ENCODE assay signal across 1 cellular context in the genomic region with DNA sequence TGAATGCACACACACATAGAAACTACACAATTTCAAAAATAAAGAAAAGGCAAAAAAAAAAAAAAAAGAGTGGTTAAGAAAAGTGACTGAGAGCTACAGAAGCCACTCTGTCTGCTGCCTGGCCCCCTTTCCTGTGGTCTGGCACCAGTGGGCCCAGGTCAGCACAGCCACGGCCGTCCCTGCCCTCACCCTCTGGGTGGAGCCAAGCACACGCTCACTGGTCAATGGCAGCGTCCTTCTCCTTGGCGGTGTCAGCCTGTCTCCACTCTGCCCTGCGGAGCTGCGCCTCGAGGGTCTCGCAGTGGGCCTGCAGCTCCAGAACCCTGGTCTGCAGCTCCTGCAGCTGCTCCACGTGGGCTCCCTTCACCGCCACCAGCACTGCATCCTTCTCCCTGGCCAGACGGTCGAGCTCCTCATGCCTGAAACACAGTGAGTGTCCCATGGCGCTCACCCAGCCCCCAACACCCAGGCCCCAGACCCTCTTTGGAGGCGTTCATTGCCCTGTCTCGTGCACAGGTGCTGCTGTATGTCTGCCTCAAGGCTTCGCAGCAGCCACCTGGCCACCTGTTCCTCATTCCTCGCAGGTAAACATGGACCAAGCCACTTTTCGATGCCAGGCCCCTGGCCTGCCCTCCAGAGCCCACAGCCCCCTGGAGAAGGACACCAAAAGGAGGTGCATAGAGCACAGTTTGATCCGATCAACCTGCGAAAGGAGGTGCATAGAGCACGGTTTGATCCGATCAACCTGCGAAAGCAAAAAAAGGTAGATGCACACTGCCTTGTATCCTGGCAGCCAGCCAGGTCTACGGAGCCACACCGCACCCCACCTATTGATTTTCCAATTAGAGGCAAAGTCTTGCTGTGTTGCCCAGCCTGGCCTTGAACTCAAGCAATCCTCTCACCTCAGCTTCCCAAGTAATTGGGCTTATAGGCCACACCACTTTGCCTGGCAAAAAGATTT.
TF ChIP-seq lines count a peak whose summit lies in the region.

No MANE protein-coding gene starts in this region.

TF ChIP-seq in HepG2, 621 proteins besides CTCF, POLR2A, EP300 and RAD21 (continues in another document):
- no peak for TF ChIP-seq NR2F6 (IDR thresholded peaks at IDR 0.05)
- TF ChIP-seq NR2F6 (CRISPR knock-in tag; IDR thresholded peaks at IDR 0.05): peak; percentile 14; the same call in 1 of the 2 replicates
- TF ChIP-seq ZFP36L2 (CRISPR knock-in tag; IDR thresholded peaks at IDR 0.05): no peak
- no peak for TF ChIP-seq KLF15 (CRISPR knock-in tag; IDR thresholded peaks at IDR 0.05; ENCODE audit: borderline replicate concordance)
- TF ChIP-seq HNRNPK (IDR thresholded peaks at IDR 0.05; ENCODE audit: low read depth, low read length, poor library complexity, severe bottlenecking): no peak
- TF ChIP-seq, protein P1, sequence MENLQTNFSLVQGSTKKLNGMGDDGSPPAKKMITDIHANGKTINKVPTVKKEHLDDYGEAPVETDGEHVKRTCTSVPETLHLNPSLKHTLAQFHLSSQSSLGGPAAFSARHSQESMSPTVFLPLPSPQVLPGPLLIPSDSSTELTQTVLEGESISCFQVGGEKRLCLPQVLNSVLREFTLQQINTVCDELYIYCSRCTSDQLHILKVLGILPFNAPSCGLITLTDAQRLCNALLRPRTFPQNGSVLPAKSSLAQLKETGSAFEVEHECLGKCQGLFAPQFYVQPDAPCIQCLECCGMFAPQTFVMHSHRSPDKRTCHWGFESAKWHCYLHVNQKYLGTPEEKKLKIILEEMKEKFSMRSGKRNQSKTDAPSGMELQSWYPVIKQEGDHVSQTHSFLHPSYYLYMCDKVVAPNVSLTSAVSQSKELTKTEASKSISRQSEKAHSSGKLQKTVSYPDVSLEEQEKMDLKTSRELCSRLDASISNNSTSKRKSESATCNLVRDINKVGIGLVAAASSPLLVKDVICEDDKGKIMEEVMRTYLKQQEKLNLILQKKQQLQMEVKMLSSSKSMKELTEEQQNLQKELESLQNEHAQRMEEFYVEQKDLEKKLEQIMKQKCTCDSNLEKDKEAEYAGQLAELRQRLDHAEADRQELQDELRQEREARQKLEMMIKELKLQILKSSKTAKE (CRISPR knock-in tag; IDR thresholded peaks at IDR 0.05; ENCODE audit: borderline replicate concordance): no peak
- TF ChIP-seq ZNF354B (CRISPR knock-in tag; IDR thresholded peaks at IDR 0.05): no peak
- no peak for TF ChIP-seq EED (CRISPR knock-in tag; IDR thresholded peaks at IDR 0.05)
- TF ChIP-seq NFE2L2 (IDR thresholded peaks at IDR 0.05; ENCODE audit: low read length): no peak
- TF ChIP-seq, protein P2, sequence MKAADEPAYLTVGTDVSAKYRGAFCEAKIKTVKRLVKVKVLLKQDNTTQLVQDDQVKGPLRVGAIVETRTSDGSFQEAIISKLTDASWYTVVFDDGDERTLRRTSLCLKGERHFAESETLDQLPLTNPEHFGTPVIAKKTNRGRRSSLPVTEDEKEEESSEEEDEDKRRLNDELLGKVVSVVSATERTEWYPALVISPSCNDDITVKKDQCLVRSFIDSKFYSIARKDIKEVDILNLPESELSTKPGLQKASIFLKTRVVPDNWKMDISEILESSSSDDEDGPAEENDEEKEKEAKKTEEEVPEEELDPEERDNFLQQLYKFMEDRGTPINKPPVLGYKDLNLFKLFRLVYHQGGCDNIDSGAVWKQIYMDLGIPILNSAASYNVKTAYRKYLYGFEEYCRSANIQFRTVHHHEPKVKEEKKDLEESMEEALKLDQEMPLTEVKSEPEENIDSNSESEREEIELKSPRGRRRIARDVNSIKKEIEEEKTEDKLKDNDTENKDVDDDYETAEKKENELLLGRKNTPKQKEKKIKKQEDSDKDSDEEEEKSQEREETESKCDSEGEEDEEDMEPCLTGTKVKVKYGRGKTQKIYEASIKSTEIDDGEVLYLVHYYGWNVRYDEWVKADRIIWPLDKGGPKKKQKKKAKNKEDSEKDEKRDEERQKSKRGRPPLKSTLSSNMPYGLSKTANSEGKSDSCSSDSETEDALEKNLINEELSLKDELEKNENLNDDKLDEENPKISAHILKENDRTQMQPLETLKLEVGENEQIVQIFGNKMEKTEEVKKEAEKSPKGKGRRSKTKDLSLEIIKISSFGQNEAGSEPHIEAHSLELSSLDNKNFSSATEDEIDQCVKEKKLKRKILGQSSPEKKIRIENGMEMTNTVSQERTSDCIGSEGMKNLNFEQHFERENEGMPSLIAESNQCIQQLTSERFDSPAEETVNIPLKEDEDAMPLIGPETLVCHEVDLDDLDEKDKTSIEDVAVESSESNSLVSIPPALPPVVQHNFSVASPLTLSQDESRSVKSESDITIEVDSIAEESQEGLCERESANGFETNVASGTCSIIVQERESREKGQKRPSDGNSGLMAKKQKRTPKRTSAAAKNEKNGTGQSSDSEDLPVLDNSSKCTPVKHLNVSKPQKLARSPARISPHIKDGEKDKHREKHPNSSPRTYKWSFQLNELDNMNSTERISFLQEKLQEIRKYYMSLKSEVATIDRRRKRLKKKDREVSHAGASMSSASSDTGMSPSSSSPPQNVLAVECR (CRISPR knock-in tag; IDR thresholded peaks at IDR 0.05; ENCODE audit: borderline replicate concordance): no peak; the same call in 1 of the 2 replicates
- TF ChIP-seq, protein P3, sequence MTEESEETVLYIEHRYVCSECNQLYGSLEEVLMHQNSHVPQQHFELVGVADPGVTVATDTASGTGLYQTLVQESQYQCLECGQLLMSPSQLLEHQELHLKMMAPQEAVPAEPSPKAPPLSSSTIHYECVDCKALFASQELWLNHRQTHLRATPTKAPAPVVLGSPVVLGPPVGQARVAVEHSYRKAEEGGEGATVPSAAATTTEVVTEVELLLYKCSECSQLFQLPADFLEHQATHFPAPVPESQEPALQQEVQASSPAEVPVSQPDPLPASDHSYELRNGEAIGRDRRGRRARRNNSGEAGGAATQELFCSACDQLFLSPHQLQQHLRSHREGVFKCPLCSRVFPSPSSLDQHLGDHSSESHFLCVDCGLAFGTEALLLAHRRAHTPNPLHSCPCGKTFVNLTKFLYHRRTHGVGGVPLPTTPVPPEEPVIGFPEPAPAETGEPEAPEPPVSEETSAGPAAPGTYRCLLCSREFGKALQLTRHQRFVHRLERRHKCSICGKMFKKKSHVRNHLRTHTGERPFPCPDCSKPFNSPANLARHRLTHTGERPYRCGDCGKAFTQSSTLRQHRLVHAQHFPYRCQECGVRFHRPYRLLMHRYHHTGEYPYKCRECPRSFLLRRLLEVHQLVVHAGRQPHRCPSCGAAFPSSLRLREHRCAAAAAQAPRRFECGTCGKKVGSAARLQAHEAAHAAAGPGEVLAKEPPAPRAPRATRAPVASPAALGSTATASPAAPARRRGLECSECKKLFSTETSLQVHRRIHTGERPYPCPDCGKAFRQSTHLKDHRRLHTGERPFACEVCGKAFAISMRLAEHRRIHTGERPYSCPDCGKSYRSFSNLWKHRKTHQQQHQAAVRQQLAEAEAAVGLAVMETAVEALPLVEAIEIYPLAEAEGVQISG (CRISPR knock-in tag; IDR thresholded peaks at IDR 0.05): no peak
- TF ChIP-seq, protein P4, sequence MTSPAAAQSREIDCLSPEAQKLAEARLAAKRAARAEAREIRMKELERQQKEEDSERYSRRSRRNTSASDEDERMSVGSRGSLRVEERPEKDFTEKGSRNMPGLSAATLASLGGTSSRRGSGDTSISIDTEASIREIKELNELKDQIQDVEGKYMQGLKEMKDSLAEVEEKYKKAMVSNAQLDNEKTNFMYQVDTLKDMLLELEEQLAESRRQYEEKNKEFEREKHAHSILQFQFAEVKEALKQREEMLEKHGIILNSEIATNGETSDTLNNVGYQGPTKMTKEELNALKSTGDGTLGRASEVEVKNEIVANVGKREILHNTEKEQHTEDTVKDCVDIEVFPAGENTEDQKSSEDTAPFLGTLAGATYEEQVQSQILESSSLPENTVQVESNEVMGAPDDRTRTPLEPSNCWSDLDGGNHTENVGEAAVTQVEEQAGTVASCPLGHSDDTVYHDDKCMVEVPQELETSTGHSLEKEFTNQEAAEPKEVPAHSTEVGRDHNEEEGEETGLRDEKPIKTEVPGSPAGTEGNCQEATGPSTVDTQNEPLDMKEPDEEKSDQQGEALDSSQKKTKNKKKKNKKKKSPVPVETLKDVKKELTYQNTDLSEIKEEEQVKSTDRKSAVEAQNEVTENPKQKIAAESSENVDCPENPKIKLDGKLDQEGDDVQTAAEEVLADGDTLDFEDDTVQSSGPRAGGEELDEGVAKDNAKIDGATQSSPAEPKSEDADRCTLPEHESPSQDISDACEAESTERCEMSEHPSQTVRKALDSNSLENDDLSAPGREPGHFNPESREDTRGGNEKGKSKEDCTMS (CRISPR knock-in tag; conservative IDR thresholded peaks at IDR 0.05): no peak
- TF ChIP-seq NR2C2 (CRISPR knock-in tag; IDR thresholded peaks at IDR 0.05; ENCODE audit: borderline replicate concordance): no peak
- no peak for TF ChIP-seq GTF2F1 (IDR thresholded peaks at IDR 0.05; ENCODE audit: low read length)
- no peak for TF ChIP-seq ERF (CRISPR knock-in tag; IDR thresholded peaks at IDR 0.05)
- no peak for TF ChIP-seq PHF5A (CRISPR knock-in tag; IDR thresholded peaks at IDR 0.05; ENCODE audit: low read depth, unreplicated experiment)
- no peak for TF ChIP-seq ZNF678 (CRISPR knock-in tag; IDR thresholded peaks at IDR 0.05)
- no peak for TF ChIP-seq REXO4 (CRISPR knock-in tag; IDR thresholded peaks at IDR 0.05; ENCODE audit: borderline replicate concordance)
- TF ChIP-seq, protein P5, sequence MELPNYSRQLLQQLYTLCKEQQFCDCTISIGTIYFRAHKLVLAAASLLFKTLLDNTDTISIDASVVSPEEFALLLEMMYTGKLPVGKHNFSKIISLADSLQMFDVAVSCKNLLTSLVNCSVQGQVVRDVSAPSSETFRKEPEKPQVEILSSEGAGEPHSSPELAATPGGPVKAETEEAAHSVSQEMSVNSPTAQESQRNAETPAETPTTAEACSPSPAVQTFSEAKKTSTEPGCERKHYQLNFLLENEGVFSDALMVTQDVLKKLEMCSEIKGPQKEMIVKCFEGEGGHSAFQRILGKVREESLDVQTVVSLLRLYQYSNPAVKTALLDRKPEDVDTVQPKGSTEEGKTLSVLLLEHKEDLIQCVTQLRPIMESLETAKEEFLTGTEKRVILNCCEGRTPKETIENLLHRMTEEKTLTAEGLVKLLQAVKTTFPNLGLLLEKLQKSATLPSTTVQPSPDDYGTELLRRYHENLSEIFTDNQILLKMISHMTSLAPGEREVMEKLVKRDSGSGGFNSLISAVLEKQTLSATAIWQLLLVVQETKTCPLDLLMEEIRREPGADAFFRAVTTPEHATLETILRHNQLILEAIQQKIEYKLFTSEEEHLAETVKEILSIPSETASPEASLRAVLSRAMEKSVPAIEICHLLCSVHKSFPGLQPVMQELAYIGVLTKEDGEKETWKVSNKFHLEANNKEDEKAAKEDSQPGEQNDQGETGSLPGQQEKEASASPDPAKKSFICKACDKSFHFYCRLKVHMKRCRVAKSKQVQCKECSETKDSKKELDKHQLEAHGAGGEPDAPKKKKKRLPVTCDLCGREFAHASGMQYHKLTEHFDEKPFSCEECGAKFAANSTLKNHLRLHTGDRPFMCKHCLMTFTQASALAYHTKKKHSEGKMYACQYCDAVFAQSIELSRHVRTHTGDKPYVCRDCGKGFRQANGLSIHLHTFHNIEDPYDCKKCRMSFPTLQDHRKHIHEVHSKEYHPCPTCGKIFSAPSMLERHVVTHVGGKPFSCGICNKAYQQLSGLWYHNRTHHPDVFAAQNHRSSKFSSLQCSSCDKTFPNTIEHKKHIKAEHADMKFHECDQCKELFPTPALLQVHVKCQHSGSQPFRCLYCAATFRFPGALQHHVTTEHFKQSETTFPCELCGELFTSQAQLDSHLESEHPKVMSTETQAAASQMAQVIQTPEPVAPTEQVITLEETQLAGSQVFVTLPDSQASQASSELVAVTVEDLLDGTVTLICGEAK (IDR thresholded peaks at IDR 0.05): no peak
- TF ChIP-seq, protein P5 (CRISPR knock-in tag; IDR thresholded peaks at IDR 0.05): no peak
- TF ChIP-seq SOX13 (IDR thresholded peaks at IDR 0.05): no peak
- TF ChIP-seq SOX13 (CRISPR knock-in tag; conservative IDR thresholded peaks at IDR 0.05 in 1 of 2, IDR thresholded peaks at IDR 0.05 in 1 of 2): no peak
- TF ChIP-seq HNF4A (CRISPR knock-in tag; IDR thresholded peaks at IDR 0.05): peak; percentile 45
- TF ChIP-seq NFE2L1 (CRISPR knock-in tag; IDR thresholded peaks at IDR 0.05; ENCODE audit: borderline replicate concordance): no peak
- TF ChIP-seq HOXA3 (CRISPR knock-in tag; IDR thresholded peaks at IDR 0.05): peak; percentile 57; the same call in 1 of the 2 replicates
- TF ChIP-seq ZSCAN12 (CRISPR knock-in tag; IDR thresholded peaks at IDR 0.05): no peak
- TF ChIP-seq ZNF34 (CRISPR knock-in tag; IDR thresholded peaks at IDR 0.05; ENCODE audit: borderline replicate concordance): no peak
- no peak for TF ChIP-seq DR1 (CRISPR knock-in tag; IDR thresholded peaks at IDR 0.05)
- TF ChIP-seq TCF7 (IDR thresholded peaks at IDR 0.05; ENCODE audit: low read depth): no peak
- no peak for TF ChIP-seq ZC3H4 (CRISPR knock-in tag; IDR thresholded peaks at IDR 0.05; ENCODE audit: borderline replicate concordance)
- no peak for TF ChIP-seq PLRG1 (conservative IDR thresholded peaks at IDR 0.05)
- no peak for TF ChIP-seq HDAC2 (CRISPR knock-in tag; IDR thresholded peaks at IDR 0.05)
- TF ChIP-seq, protein P6, sequence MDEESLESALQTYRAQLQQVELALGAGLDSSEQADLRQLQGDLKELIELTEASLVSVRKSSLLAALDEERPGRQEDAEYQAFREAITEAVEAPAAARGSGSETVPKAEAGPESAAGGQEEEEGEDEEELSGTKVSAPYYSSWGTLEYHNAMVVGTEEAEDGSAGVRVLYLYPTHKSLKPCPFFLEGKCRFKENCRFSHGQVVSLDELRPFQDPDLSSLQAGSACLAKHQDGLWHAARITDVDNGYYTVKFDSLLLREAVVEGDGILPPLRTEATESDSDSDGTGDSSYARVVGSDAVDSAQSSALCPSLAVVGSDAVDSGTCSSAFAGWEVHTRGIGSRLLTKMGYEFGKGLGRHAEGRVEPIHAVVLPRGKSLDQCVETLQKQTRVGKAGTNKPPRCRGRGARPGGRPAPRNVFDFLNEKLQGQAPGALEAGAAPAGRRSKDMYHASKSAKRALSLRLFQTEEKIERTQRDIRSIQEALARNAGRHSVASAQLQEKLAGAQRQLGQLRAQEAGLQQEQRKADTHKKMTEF (CRISPR knock-in tag; IDR thresholded peaks at IDR 0.05): no peak
